Comparison of ENCODE assay signal across 8 cellular contexts in genomic region chr1:17922833-17923232, GRCh38.
DNase-seq lines count a peak whose midpoint lies in the region; ATAC-seq and TF ChIP-seq lines count a peak whose summit lies in the region.

No MANE protein-coding gene starts in this region.

- H3K27me3 Mint-ChIP-seq in GM23338 (ENCODE audit: insufficient read depth, low read depth, poor library complexity) (peaks cover 14% of the 10 kb centered on the region), nephron (ENCODE audit: low read depth) (peaks cover 77% of the 10 kb centered on the region)

- H3K36me3 Mint-ChIP-seq in GM23338 (ENCODE audit: low read depth) (no peaks in the 10 kb centered on the region; the same call in 2 of the 3 replicates), nephron (ENCODE audit: low read depth) (no peaks in the 10 kb centered on the region)

- H4K20me1 ChIP-seq in GM23338 (replicated peaks; ENCODE audit: insufficient read depth) = no peaks in the 10 kb centered on the region

- H3K4me2 ChIP-seq in GM23338 = no peak overlapping the region

- TF ChIP-seq CTCF in GM23338 (conservative IDR thresholded peaks at IDR 0.05; ENCODE audit: low read depth in 2 of 2) (peak; percentile 88 to 89), cardiac fibroblast (IDR thresholded peaks at IDR 0.05; ENCODE audit: low read depth, low read length) (peak; percentile 53), nephron (IDR thresholded peaks at IDR 0.05; ENCODE audit: unreplicated experiment in 3 of 3) (peak; percentile 63 to 72 (median 72))

- H3K4me1 ChIP-seq in GM23338 (ENCODE audit: insufficient read depth) = no peaks in the 10 kb centered on the region; the same call in 1 of the 2 replicates

- no peaks in the 10 kb centered on the region for H3K27me3 ChIP-seq in GM23338 (ENCODE audit: insufficient read depth)

- H3K27ac ChIP-seq in GM23338 (ENCODE audit: low read depth) = no peak overlapping the region

- H3F3A ChIP-seq in GM23338 (replicated peaks; ENCODE audit: low read depth) = no peaks in the 10 kb centered on the region

- H3K4me1 Mint-ChIP-seq in GM23338 (peaks cover 9% of the 10 kb centered on the region; the same call in 2 of the 3 replicates), nephron (peaks cover 1% of the 10 kb centered on the region)

- no peak overlapping the region for H2AFZ ChIP-seq in GM23338

- H3K79me2 ChIP-seq in GM23338 (replicated peaks; ENCODE audit: insufficient read depth) = no peaks in the 10 kb centered on the region

- H3K27ac Mint-ChIP-seq in GM23338 = no peak overlapping the region
- H3K27ac Mint-ChIP-seq in nephron = no peak overlapping the region

- H3K36me3 ChIP-seq in GM23338 (ENCODE audit: insufficient read depth) = no peaks in the 10 kb centered on the region

- ATAC-seq in GM23338 (peak; percentile 67), GM18520 (IDR thresholded peaks at IDR 0.05; ENCODE audit: unreplicated experiment) (no peak), HG03342 (IDR thresholded peaks at IDR 0.05; ENCODE audit: unreplicated experiment) (no peak)

- H3K4me3 ChIP-seq in GM23338 = no peak overlapping the region
- H3K4me3 ChIP-seq in cardiac fibroblast (replicated peaks in 1 of 2; ENCODE audit: low read depth in 2 of 2, low read length in 2 of 2) = no peak overlapping the region

- peak; percentile 34 for DNase-seq in COLO668 (lab: John Stamatoyannopoulos, UW; ENCODE audit: unreplicated experiment)
- DNase-seq in GM23338 (ENCODE audit: low spot score) = peak; percentile 84
- DNase-seq in NCI-H526 (lab: John Stamatoyannopoulos, UW) = peak; percentile 46 to 79
- peak; percentile 28 to 41 for DNase-seq in cardiac fibroblast (ENCODE audit: low read depth in 2 of 2)
- no peak for DNase-seq in HPDE6-E6E7 (ENCODE audit: extremely low spot score)

- H3K9me3 Mint-ChIP-seq in GM23338 (no peaks in the 10 kb centered on the region), nephron (no peaks in the 10 kb centered on the region)

- H3K9me2 ChIP-seq in GM23338 (ENCODE audit: insufficient read depth) = no peaks in the 10 kb centered on the region

- H3K4me3 Mint-ChIP-seq in GM23338 (no peak overlapping the region), nephron (no peak overlapping the region)

TF ChIP-seq in GM23338, 12 proteins besides CTCF, POLR2A, EP300 and RAD21:
- TF ChIP-seq ETS1 (IDR thresholded peaks at IDR 0.05) = no peak
- TF ChIP-seq JUNB (IDR thresholded peaks at IDR 0.05; ENCODE audit: unreplicated experiment) = no peak
- TF ChIP-seq CREB1 (CRISPR knock-in tag; IDR thresholded peaks at IDR 0.05; ENCODE audit: low read depth) = no peak
- TF ChIP-seq NANOG (IDR thresholded peaks at IDR 0.05; ENCODE audit: borderline replicate concordance) = no peak
- TF ChIP-seq POLR2AphosphoS5 (IDR thresholded peaks at IDR 0.05; ENCODE audit: low read depth) = no peak
- TF ChIP-seq EZH2phosphoT487 (IDR thresholded peaks at IDR 0.05; ENCODE audit: unreplicated experiment) = no peak
TF ChIP-seq in GM23338: peak in this region for 0.
